1 cellular context compared by ENCODE assay signal in the genomic region with DNA sequence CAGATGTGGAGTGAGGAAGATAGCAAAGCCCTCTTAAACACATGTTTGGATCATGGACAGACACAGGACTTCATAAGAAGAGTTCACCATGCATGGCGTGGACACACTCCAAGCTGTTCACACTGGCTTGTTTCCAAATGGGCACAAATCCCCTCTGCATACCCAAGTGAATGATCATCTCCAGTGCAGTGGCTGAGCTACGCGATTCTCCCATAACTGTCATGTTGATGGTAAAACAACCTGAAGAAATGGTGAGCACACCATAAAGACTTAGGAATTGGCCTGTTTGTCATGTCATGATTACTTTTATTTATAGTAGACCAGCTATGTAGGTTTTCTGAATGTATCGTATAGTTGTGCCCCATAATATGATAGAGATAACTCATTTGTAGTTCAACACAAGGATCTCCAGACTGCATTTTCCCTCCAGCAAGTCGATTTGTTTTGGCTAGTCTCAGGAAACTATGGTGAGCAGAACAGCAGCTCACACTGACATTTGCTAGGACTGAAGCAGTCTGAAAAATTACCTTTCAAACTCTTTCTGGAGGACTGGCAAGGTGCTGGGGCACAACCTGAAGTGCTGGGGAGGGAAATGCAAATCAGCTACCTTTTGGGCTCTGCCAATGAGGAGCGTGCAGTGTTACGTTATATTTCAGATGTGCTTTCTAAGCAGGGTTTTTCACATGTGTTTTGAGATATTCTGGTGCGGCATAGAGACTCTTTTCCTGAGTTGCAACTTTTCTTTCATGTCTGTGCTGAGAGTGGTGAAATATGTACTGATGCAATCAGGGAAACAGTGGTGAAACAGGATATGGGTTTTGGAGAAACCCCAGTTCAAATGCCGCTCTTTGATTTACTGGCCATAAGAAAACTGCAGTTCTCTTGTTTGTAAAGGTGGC.
TF ChIP-seq lines count a peak whose summit lies in the region.

No MANE protein-coding gene starts in this region.

TF ChIP-seq in H1, 55 proteins besides CTCF, POLR2A, EP300 and RAD21:
- TF ChIP-seq CHD7 (IDR thresholded peaks at IDR 0.05; ENCODE audit: insufficient replicate concordance, low read length) (no peak), SAP30 (IDR thresholded peaks at IDR 0.05; ENCODE audit: insufficient read depth, insufficient replicate concordance, low read length) (no peak)
